ENCODE assay signal across 15 cellular contexts in the genomic region with DNA sequence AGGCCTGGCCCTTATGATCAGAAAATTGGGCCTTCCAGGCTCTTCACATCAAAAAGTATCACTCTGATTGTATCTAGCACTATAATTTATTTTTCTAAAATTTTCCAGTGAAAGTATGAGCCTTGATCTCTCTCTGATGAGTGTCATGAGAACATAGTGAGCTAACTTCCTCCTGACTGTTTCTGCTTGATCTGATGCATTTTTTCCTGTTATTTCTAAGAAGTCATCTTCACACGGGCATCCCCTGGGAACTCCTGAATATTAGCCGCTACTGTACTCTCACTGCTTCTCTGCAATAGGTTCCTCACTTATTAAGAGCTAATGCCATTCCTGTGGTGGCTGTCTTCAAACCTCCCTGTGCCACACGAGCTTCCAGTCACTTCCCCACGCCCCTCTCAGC.
A peak's percentile ranks its signal among the peaks of the same experiment; 100 is the strongest.
DNase-seq lines count a peak whose midpoint lies in the region; ATAC-seq and TF ChIP-seq lines count a peak whose summit lies in the region.
"Had no signal": no experiment of that assay in that cellular context is flagged by ENCODE, and none has a peak within 500 bp of the region (broad histone marks: within the 10 kb centered on the region; RNA-seq: fewer than 3 reads in every experiment).

No MANE protein-coding gene starts in this region.

- H3K4me3 ChIP-seq in OCI-LY7 (ENCODE audit: low read depth, low read length, poor library complexity, severe bottlenecking) (peak overlapping the region; percentile 30), A673 (ENCODE audit: low read depth, low read length, poor library complexity, severe bottlenecking) (no peak overlapping the region)
- H3K4me3 ChIP-seq: tibial nerve had no signal

- peak overlapping the region; percentile 68 for H3K4me2 ChIP-seq in OCI-LY7 (ENCODE audit: low read length)

- CTCF ChIA-PET in OCI-LY7 (lab: Charles Lee; ENCODE audit: unreplicated experiment): interaction anchor here (0.6 to 1.4 kb wide), 5 partner anchors 9 to 159 kb away, joined by 3 to 6 read pairs (median 3); no protein-coding TSS in a partner anchor
- CTCF ChIA-PET in A673 (lab: Charles Lee): no interaction called here

- no peaks in the 10 kb centered on the region for H3K27me3 Mint-ChIP-seq in activated naive CD8-positive, alpha-beta T cell
- H3K27me3 Mint-ChIP-seq in stimulated activated naive CD8-positive, alpha-beta T cell treated with anti-CD3 and anti-CD28 coated beads, Interleukin-15, amount 100 ng/mL, for 72 hours: no peaks in the 10 kb centered on the region

- peak overlapping the region; percentile 42 for H3K27ac ChIP-seq in OCI-LY7 (ENCODE audit: low read depth, low read length, poor library complexity, severe bottlenecking)
- no peak overlapping the region for H3K27ac ChIP-seq in A673 (ENCODE audit: low read depth, low read length, poor library complexity, severe bottlenecking)
- H3K27ac ChIP-seq: foreskin keratinocyte, tibial nerve had no signal

- peak overlapping the region; percentile 79 for H3K4me3 Mint-ChIP-seq in activated naive CD8-positive, alpha-beta T cell
- peak overlapping the region; percentile 79 to 84 for H3K4me3 Mint-ChIP-seq in stimulated activated naive CD8-positive, alpha-beta T cell treated with anti-CD3 and anti-CD28 coated beads, Interleukin-15, amount 100 ng/mL, for 72 hours

- ATAC-seq in stimulated activated naive CD8-positive, alpha-beta T cell treated with anti-CD3 and anti-CD28 coated beads, Interleukin-15, amount 100 ng/mL, for 72 hours: peak; percentile 59
- ATAC-seq: foreskin keratinocyte had no signal

- H3K4me1 ChIP-seq in OCI-LY7 (ENCODE audit: insufficient read depth, low read length, poor library complexity, severe bottlenecking) (peaks cover 72% of the 10 kb centered on the region), A673 (ENCODE audit: insufficient read depth, low read length, poor library complexity, severe bottlenecking) (no peaks in the 10 kb centered on the region)
- H3K4me1 ChIP-seq: foreskin keratinocyte, tibial nerve had no signal

- BruUV-seq in OCI-LY7 (replicated peaks; lab: Mats Ljungman, UMichigan): no TSS peak
- no TSS peak for BruUV-seq in A673 (replicated peaks; lab: Mats Ljungman, UMichigan)

- TF ChIP-seq CTCF in OCI-LY7 (conservative IDR thresholded peaks at IDR 0.05; ENCODE audit: low read length) (no peak), A673 (conservative IDR thresholded peaks at IDR 0.05; ENCODE audit: low read depth, low read length) (no peak)

- H2AFZ ChIP-seq in OCI-LY7 (ENCODE audit: low read length): peak overlapping the region; percentile 97

- peak; percentile 32 for DNase-seq in stimulated activated CD4-positive, alpha-beta T cell treated with anti-CD3 and anti-CD28 coated beads, Interleukin-15, amount 100 ng/mL, for 24 hours
- DNase-seq in stimulated activated CD4-positive, alpha-beta T cell treated with anti-CD3 and anti-CD28 coated beads, Interleukin-2, amount 100 ng/mL, for 48 hours: no peak
- peak; percentile 29 for DNase-seq in OCI-LY7 (ENCODE audit: low spot score)
- peak in 1 of 2 donors; percentile 17 for DNase-seq in stimulated activated naive CD8-positive, alpha-beta T cell treated with anti-CD3 and anti-CD28 coated beads, Interleukin-15, amount 100 ng/mL, for 72 hours
- no peak for DNase-seq in effector CD4-positive, alpha-beta T cell
- no peak for DNase-seq in GDM1 (lab: John Stamatoyannopoulos, UW)
- DNase-seq in A673 (ENCODE audit: low spot score): no peak
- DNase-seq: amygdala, cerebellar nuclear complex, DMS79 treated with DMSO at 0.1 percent for 48 hours, foreskin keratinocyte, NCI-H1930, Right ventricle myocardium superior had no signal

- no peaks in the 10 kb centered on the region for H4K20me1 ChIP-seq in OCI-LY7 (ENCODE audit: insufficient read depth, low read length)

- 0 out of 2 replicates have a peak, but pooled peaks cover 6% of the 10 kb centered on the region for H3K9me3 ChIP-seq in OCI-LY7 (ENCODE audit: low read length)
- no peaks in the 10 kb centered on the region for H3K9me3 ChIP-seq in A673 (ENCODE audit: low read depth, low read length, poor library complexity, severe bottlenecking)
- H3K9me3 ChIP-seq: tibial nerve had no signal

- no peaks in the 10 kb centered on the region for H3K79me2 ChIP-seq in OCI-LY7 (ENCODE audit: insufficient read depth, low read depth, low read length)

- no peaks in the 10 kb centered on the region for H3K27me3 ChIP-seq in A673 (replicated peaks; ENCODE audit: insufficient read depth, low read depth, low read length, poor library complexity)
- H3K27me3 ChIP-seq: foreskin keratinocyte, tibial nerve had no signal

- peaks cover 67% of the 10 kb centered on the region for H3K4me1 Mint-ChIP-seq in activated naive CD8-positive, alpha-beta T cell (ENCODE audit: low read depth)
- H3K4me1 Mint-ChIP-seq in stimulated activated naive CD8-positive, alpha-beta T cell treated with anti-CD3 and anti-CD28 coated beads, Interleukin-15, amount 100 ng/mL, for 72 hours: peaks cover 85% of the 10 kb centered on the region

- H3K36me3 ChIP-seq in OCI-LY7 (ENCODE audit: insufficient read depth, low read length): no peaks in the 10 kb centered on the region
- H3K36me3 ChIP-seq in A673 (ENCODE audit: insufficient read depth, low read length, poor library complexity, severe bottlenecking): no peaks in the 10 kb centered on the region
- H3K36me3 ChIP-seq: tibial nerve had no signal

- peak overlapping the region; percentile 95 for H3K27ac Mint-ChIP-seq in activated naive CD8-positive, alpha-beta T cell
- peak overlapping the region; percentile 94 to 96 for H3K27ac Mint-ChIP-seq in stimulated activated naive CD8-positive, alpha-beta T cell treated with anti-CD3 and anti-CD28 coated beads, Interleukin-15, amount 100 ng/mL, for 72 hours

- peaks cover 6% of the 10 kb centered on the region for H3K36me3 Mint-ChIP-seq in activated naive CD8-positive, alpha-beta T cell

- POLR2A ChIA-PET in OCI-LY7 (lab: Charles Lee) (interaction anchor here (0.5 to 6.3 kb wide), 18 partner anchors 10 to 260 kb away, joined by 3 to 80 read pairs (median 3); no protein-coding TSS in a partner anchor), A673 (lab: Charles Lee; ENCODE audit: low non-redundant PET) (no interaction called here)

- intact Hi-C loops in OCI-LY7 (cut with micrococcal nuclease; ENCODE audit: unreplicated experiment): no loop called here
- intact Hi-C loops in A673 (cut with micrococcal nuclease; ENCODE audit: unreplicated experiment): no loop called here

- peaks cover 10% of the 10 kb centered on the region for H3K9me3 Mint-ChIP-seq in activated naive CD8-positive, alpha-beta T cell (ENCODE audit: low read depth)
- peaks cover 0 to 8% of the 10 kb centered on the region in 2 donors for H3K9me3 Mint-ChIP-seq in stimulated activated naive CD8-positive, alpha-beta T cell treated with anti-CD3 and anti-CD28 coated beads, Interleukin-15, amount 100 ng/mL, for 72 hours

- no peaks in the 10 kb centered on the region for H3K9me2 ChIP-seq in OCI-LY7 (ENCODE audit: insufficient read depth, low read length)

Comparison
In these comparisons a context has a peak if more than half of its experiments do, and no peak if none do; other contexts are left out.
1. DNase-seq: peak in stimulated activated CD4-positive, alpha-beta T cell treated with anti-CD3 and anti-CD28 coated beads, Interleukin-15, amount 100 ng/mL, for 24 hours (single experiment) and OCI-LY7 (single experiment); none in stimulated activated CD4-positive, alpha-beta T cell treated with anti-CD3 and anti-CD28 coated beads, Interleukin-2, amount 100 ng/mL, for 48 hours (0 of 2), effector CD4-positive, alpha-beta T cell (single experiment), GDM1 (single experiment) and A673 (single experiment).